Comparison of ENCODE assay signal across 1 cellular context in genomic region chr21:33657124-33657842, GRCh38.
TF ChIP-seq lines count a peak whose summit lies in the region.

No MANE protein-coding gene starts in this region.

TF ChIP-seq in A549, 52 proteins besides CTCF, POLR2A, EP300 and RAD21 (continued from another document):
- no peak for TF ChIP-seq FOSL2 (IDR thresholded peaks at IDR 0.05)
- no peak for TF ChIP-seq FOSL2 (CRISPR knock-in tag; IDR thresholded peaks at IDR 0.05)
- no peak for TF ChIP-seq SREBF2 (IDR thresholded peaks at IDR 0.05)
- TF ChIP-seq EHMT2 (IDR thresholded peaks at IDR 0.05; ENCODE audit: low read depth), result no peak
- TF ChIP-seq REST (IDR thresholded peaks at IDR 0.05), result no peak
- no peak for TF ChIP-seq ZC3H11A (IDR thresholded peaks at IDR 0.05)
- TF ChIP-seq ELK1 (IDR thresholded peaks at IDR 0.05; ENCODE audit: low read depth, low read length), result no peak
- TF ChIP-seq KDM1A (IDR thresholded peaks at IDR 0.05; ENCODE audit: low read depth), result no peak
- TF ChIP-seq RCOR1 (IDR thresholded peaks at IDR 0.05; ENCODE audit: low read depth, low read length), result no peak
- TF ChIP-seq NPAS2 (CRISPR knock-in tag; IDR thresholded peaks at IDR 0.05; ENCODE audit: borderline replicate concordance), result no peak
- no peak for TF ChIP-seq HDAC2 (IDR thresholded peaks at IDR 0.05)
- TF ChIP-seq JUN (IDR thresholded peaks at IDR 0.05), result no peak
